8 cellular contexts compared by ENCODE assay signal in the genomic region with DNA sequence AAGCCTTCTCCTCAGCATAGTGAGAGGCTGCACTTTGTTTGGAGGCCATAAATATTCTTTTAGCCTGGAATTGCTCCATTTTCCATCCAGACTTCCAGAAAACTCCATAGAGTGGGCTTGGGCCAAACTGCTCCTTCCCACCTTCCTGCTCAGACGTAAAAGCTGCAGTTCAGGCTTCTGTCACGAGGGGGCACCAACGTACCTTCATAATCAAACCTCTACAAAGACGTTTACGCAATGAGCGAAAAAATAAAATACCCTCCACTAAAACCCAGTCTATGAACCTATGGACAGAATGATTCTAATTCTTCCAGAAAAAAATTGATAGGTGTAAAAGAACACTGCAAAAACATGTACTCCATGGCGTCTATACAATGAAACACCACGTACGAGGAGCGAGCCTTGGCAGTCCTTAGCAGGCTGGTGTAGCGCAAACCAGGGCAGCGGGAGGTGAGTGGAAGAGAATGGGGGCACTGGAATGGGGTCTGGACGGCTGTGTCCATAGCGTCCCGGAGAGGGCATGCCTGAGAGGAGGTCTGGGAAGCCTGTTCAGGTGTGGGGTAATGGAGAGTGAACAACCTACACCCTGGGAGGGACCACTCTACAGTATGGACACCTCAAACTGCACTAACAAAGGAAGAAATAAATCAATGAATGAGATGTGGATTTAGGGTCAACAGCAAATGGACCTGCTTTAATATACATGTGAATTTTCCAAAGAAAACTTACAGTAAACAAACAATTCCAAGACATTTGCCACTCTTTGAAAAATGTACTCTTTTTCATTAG. TPM values are rescaled to one million over a fixed set of nuclear protein-coding genes. Genes with fewer than 3 reads are reported as not detected.
A peak's percentile ranks its signal among the peaks of the same experiment; 100 is the strongest.
DNase-seq lines count a peak whose midpoint lies in the region; ATAC-seq and TF ChIP-seq lines count a peak whose summit lies in the region.

No MANE protein-coding gene starts in this region.

- H3K79me2 ChIP-seq in SK-N-SH (ENCODE audit: insufficient read depth): no peaks in the 10 kb centered on the region

- TF ChIP-seq EP300 in SK-N-SH (IDR thresholded peaks at IDR 0.05; ENCODE audit: borderline replicate concordance in 1 of 2, low read depth in 1 of 2, low read length in 1 of 2): no peak
- no peak for TF ChIP-seq EP300 in upper lobe of left lung (IDR thresholded peaks at IDR 0.05)

- peak; percentile 72 for DNase-seq in A673 (ENCODE audit: low spot score)
- peak; percentile 25 for DNase-seq in SK-N-SH
- peak; percentile 83 for DNase-seq in adipocyte (ENCODE audit: low read depth)
- DNase-seq in cardiac septum (ENCODE audit: low spot score): peak; percentile 80
- DNase-seq in posterior cingulate gyrus: peak; percentile 60 to 96 (median 78)
- peak in 1 of 2 donors; percentile 65 for DNase-seq in upper lobe of left lung

- intact Hi-C loops in A673 (cut with micrococcal nuclease; ENCODE audit: unreplicated experiment): loop anchor here (1.0 to 10.0 kb wide), 4 partner anchors 141 to 601 kb away; no protein-coding TSS in a partner anchor
- intact Hi-C loops in cardiac septum (cut with DNase I): loop anchor here (5.0 kb wide), 1 partner anchor 284 kb away; no protein-coding TSS in a partner anchor
- intact Hi-C loops in posterior cingulate gyrus (cut with DNase I): loop anchor here (5.0 to 10.0 kb wide), 4 partner anchors 101 to 604 kb away; partner anchors contain the start of gene MORF4L2

- H3K9me3 ChIP-seq in A673 (ENCODE audit: low read depth, low read length, poor library complexity, severe bottlenecking) (no peaks in the 10 kb centered on the region), SK-N-SH (no peaks in the 10 kb centered on the region), adipocyte (ENCODE audit: control insufficient read depth, low read length) (no peaks in the 10 kb centered on the region), upper lobe of left lung (no peaks in the 10 kb centered on the region)

- no peak for TF ChIP-seq POLR2A in upper lobe of left lung (IDR thresholded peaks at IDR 0.05)

- TF ChIP-seq RAD21 in SK-N-SH (IDR thresholded peaks at IDR 0.05; ENCODE audit: low read length): peak; percentile 88

- peaks cover 14% of the 10 kb centered on the region for H3F3A ChIP-seq in SK-N-SH (replicated peaks; ENCODE audit: insufficient read depth)

- no peaks in the 10 kb centered on the region for H3K27me3 ChIP-seq in A673 (replicated peaks; ENCODE audit: insufficient read depth, low read depth, low read length, poor library complexity)
- H3K27me3 ChIP-seq in SK-N-SH (ENCODE audit: insufficient read depth): no peaks in the 10 kb centered on the region
- no peaks in the 10 kb centered on the region for H3K27me3 ChIP-seq in adipocyte (replicated peaks; ENCODE audit: control insufficient read depth, insufficient read depth, low read length)
- no peaks in the 10 kb centered on the region for H3K27me3 ChIP-seq in upper lobe of left lung

- CTCF ChIA-PET in A673 (lab: Charles Lee) (interaction anchor here (0.5 to 1.2 kb wide), 2 partner anchors 71 to 97 kb away, joined by 3 to 5 read pairs; no protein-coding TSS in a partner anchor), SK-N-SH (lab: Yijun Ruan, JAX) (interaction anchor here (0.7 to 3.2 kb wide), 13 partner anchors 10 to 737 kb away, joined by 3 to 13 read pairs (median 5); no protein-coding TSS in a partner anchor)

- peak overlapping the region; percentile 12; the same call in 1 of the 2 replicates for H3K4me2 ChIP-seq in SK-N-SH

- H3K4me1 ChIP-seq in A673 (ENCODE audit: insufficient read depth, low read length, poor library complexity, severe bottlenecking) (no peaks in the 10 kb centered on the region), SK-N-SH (ENCODE audit: control insufficient read depth in 1 of 2, insufficient read depth in 2 of 2, low read depth in 1 of 2, low read length in 1 of 2) (peaks cover 0 to 7% of the 10 kb centered on the region in 2 experiments; a peak in 1 of 4 replicates), adipocyte (ENCODE audit: control insufficient read depth, insufficient read depth, low read length) (peaks cover 50% of the 10 kb centered on the region), upper lobe of left lung (no peaks in the 10 kb centered on the region)

- no peaks in the 10 kb centered on the region for H4K20me1 ChIP-seq in SK-N-SH (ENCODE audit: insufficient read depth)

- ATAC-seq in GM18511 (IDR thresholded peaks at IDR 0.05; ENCODE audit: unreplicated experiment) (peak; percentile 78), upper lobe of left lung (ENCODE audit: low FRiP score in 2 of 2) (peak; percentile 44 to 88)

- H3K9ac ChIP-seq in SK-N-SH: no peak overlapping the region
- H3K9ac ChIP-seq in adipocyte (ENCODE audit: low read length): peak overlapping the region; percentile 80

- H3K36me3 ChIP-seq in A673 (ENCODE audit: insufficient read depth, low read length, poor library complexity, severe bottlenecking) (no peaks in the 10 kb centered on the region), SK-N-SH (replicated peaks in 1 of 2; ENCODE audit: control insufficient read depth in 1 of 2, insufficient read depth in 2 of 2, low read length in 1 of 2) (no peaks in the 10 kb centered on the region), adipocyte (ENCODE audit: control insufficient read depth, insufficient read depth, low read length, severe bottlenecking) (no peaks in the 10 kb centered on the region), upper lobe of left lung (no peaks in the 10 kb centered on the region)

- POLR2A ChIA-PET in A673 (lab: Charles Lee; ENCODE audit: low non-redundant PET): no interaction called here
- POLR2A ChIA-PET in SK-N-SH (lab: Yijun Ruan, JAX): no interaction called here

- H2AFZ ChIP-seq in SK-N-SH (ENCODE audit: low read depth): 0 out of 2 replicates have a peak overlapping the region, but pooled peaks have one; percentile 12

- WGBS in SK-N-SH (ENCODE audit: low lambda C conversion rate): 22% methylated on average over 15 of the region's 15 CpGs
- WGBS in upper lobe of left lung, 2 donors: 2 to 21% methylated on average over 15 of the region's 15 CpGs

- no TSS peak for BruUV-seq in A673 (replicated peaks; lab: Mats Ljungman, UMichigan)

- no peaks in the 10 kb centered on the region for H3K9me2 ChIP-seq in SK-N-SH

- H3K27ac ChIP-seq in A673 (ENCODE audit: low read depth, low read length, poor library complexity, severe bottlenecking) (no peak overlapping the region), SK-N-SH (ENCODE audit: low read depth in 2 of 2, low read length in 1 of 2) (peak overlapping the region in 1 of 2 experiments; percentile 53; a peak in 1 of 4 replicates), upper lobe of left lung (peak overlapping the region in 2 of 4 donors; percentile 27 to 43)

- TF ChIP-seq CTCF in A673 (conservative IDR thresholded peaks at IDR 0.05; ENCODE audit: low read depth, low read length): peak; percentile 86
- TF ChIP-seq CTCF in LNCAP (IDR thresholded peaks at IDR 0.05): peak; percentile 62
- peak; percentile 92 for TF ChIP-seq CTCF in SK-N-SH (IDR thresholded peaks at IDR 0.05)
- peak; percentile 52 to 85 (median 72) for TF ChIP-seq CTCF in upper lobe of left lung (IDR thresholded peaks at IDR 0.05)

- H3K4me3 ChIP-seq in A673 (ENCODE audit: low read depth, low read length, poor library complexity, severe bottlenecking) (peak overlapping the region; percentile 31), SK-N-SH (ENCODE audit: low read depth in 2 of 2, low read length in 1 of 2) (peak overlapping the region in 1 of 2 experiments; percentile 31; a peak in 1 of 4 replicates), adipocyte (ENCODE audit: low read length) (peak overlapping the region; percentile 76), upper lobe of left lung (peak overlapping the region in 3 of 4 donors; percentile 21 to 43 (median 40))

TF ChIP-seq in SK-N-SH, 30 proteins besides CTCF, POLR2A, EP300 and RAD21:
- peak; percentile 53 for TF ChIP-seq SMC3 (IDR thresholded peaks at IDR 0.05; ENCODE audit: low read depth, low read length)
- TF ChIP-seq RXRA (IDR thresholded peaks at IDR 0.05; ENCODE audit: borderline replicate concordance, low read depth): no peak
TF ChIP-seq in SK-N-SH: peak in this region for 1.

RNA-seq across cellular contexts. Expression of gene RAB40A, which starts 14.3 kb away (rescaled TPM):
- not detected in 2 replicates for total RNA-seq in A673 (2021)
- 0.30 and 0.58 TPM in 2 replicates for polyA plus RNA-seq in SK-N-SH (2012; rRNA removed)
- 0.15 and 0.20 TPM in 2 replicates for polyA plus RNA-seq in SK-N-SH (2012; cell fraction: cytosol; rRNA removed)
- 2.5 and 2.8 TPM in 2 replicates for polyA plus RNA-seq in SK-N-SH (2012; cell fraction: nucleus; rRNA removed)
- 0.32 TPM for total RNA-seq in cardiac septum
- 1 to 10 TPM in 1 of 6 donors, under 1 TPM in 5; 0.24 to 3.1 (median 0.56) TPM for total RNA-seq in upper lobe of left lung

RNA-seq across cellular contexts. Expression of gene TCEAL4, which starts 51.7 kb away (rescaled TPM):
- total RNA-seq in A673 (2021) (37.3 and 39.7 TPM in 2 replicates), cardiac septum (68.0 TPM), upper lobe of left lung (100 to 1,000 TPM in 2 of 6 donors, 10 to 100 TPM in 4; 68.5 to 141 (median 90.8) TPM)
- 39.1 and 40.9 TPM in 2 replicates for polyA plus RNA-seq in SK-N-SH (2012; rRNA removed)
- polyA plus RNA-seq in SK-N-SH (2012; cell fraction: cytosol; rRNA removed): 51.1 and 77.7 TPM in 2 replicates
- 33.1 and 36.4 TPM in 2 replicates for polyA plus RNA-seq in SK-N-SH (2012; cell fraction: nucleus; rRNA removed)
